In the genomic region with DNA sequence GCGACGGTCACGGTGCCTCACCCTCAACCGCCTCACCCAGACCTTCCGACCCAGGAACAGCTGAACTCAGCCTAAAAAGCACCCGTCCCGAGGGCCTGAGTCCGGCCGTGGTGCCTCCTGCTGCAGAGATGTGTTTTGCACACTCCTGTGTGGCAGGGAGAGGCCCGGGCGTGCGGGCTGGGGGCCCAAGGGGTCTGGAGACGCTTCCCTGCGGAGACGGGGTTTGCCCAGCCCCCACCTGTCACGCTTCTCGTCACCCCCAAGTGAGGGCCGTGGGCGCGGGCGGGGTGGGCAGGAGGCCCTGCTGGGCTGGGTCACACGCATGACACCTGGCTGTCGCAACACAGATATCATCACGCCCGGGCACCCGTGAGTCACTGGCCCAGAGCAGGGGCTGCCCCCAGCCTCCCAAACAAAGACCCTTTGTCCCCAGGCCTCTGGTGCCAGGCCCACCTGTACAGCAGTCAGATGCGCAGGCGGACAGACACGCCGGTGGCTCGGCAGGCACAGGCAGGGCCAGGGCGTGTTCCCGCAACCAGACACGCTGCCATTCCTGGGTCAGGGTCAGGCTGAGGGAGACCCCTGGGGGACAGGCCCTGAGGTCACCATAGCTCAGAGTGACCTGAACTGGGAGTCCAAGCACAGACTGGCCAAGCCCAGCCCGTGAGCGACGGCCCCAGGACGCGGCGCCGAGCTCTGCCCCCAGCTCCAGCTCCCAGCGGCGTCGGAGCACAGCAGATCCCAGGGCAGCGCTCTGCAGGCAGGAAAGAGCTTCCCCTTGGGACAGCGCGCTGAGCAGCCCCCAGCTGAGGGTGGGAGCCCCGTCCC, we compare ENCODE assay signal across 1 cellular context.
TF ChIP-seq lines count a peak whose summit lies in the region.

No MANE protein-coding gene starts in this region.

TF ChIP-seq in HepG2, 621 proteins besides CTCF, POLR2A, EP300 and RAD21 (continued from another document and continues in another):
- TF ChIP-seq ZNF281 (CRISPR knock-in tag; IDR thresholded peaks at IDR 0.05; ENCODE audit: borderline replicate concordance) (peak; percentile 58), ZFP37 (CRISPR knock-in tag; IDR thresholded peaks at IDR 0.05; ENCODE audit: borderline replicate concordance) (0 out of 2 replicates have a peak, but pooled peaks have one; percentile 32), CEBPB (IDR thresholded peaks at IDR 0.05; ENCODE audit: borderline replicate concordance, low read depth, low read length) (peak; percentile 84), SMAD1 (CRISPR knock-in tag; IDR thresholded peaks at IDR 0.05; ENCODE audit: borderline replicate concordance, low read depth) (peak; percentile 14; the same call in 1 of the 2 replicates), EED (CRISPR knock-in tag; IDR thresholded peaks at IDR 0.05) (peak; percentile 38; the same call in 1 of the 2 replicates), ZNF225 (CRISPR knock-in tag; IDR thresholded peaks at IDR 0.05) (no peak), MTF2 (CRISPR knock-in tag; IDR thresholded peaks at IDR 0.05; ENCODE audit: borderline replicate concordance) (peak; percentile 94), ATF7-NPFF (CRISPR knock-in tag; IDR thresholded peaks at IDR 0.05; ENCODE audit: low read depth) (peak; percentile 35; the same call in 1 of the 2 replicates), LCORL (IDR thresholded peaks at IDR 0.05) (no peak), LCORL (CRISPR knock-in tag; IDR thresholded peaks at IDR 0.05) (peak; percentile 98), HOXA3 (CRISPR knock-in tag; IDR thresholded peaks at IDR 0.05) (peak; percentile 75), POLR2AphosphoS2 (IDR thresholded peaks at IDR 0.05; ENCODE audit: low read depth, low read length) (no peak), AKAP8 (CRISPR knock-in tag; IDR thresholded peaks at IDR 0.05) (peak; percentile 98), STAG1 (CRISPR knock-in tag; IDR thresholded peaks at IDR 0.05) (no peak), ZFP90 (CRISPR knock-in tag; IDR thresholded peaks at IDR 0.05; ENCODE audit: borderline replicate concordance) (peak; percentile 66; the same call in 1 of the 2 replicates), ZNF740 (CRISPR knock-in tag; IDR thresholded peaks at IDR 0.05) (no peak), ZC3H13 (CRISPR knock-in tag; IDR thresholded peaks at IDR 0.05) (peak; percentile 86; the same call in 1 of the 2 replicates), PRPF4 (IDR thresholded peaks at IDR 0.05; ENCODE audit: low read depth, low read length, poor library complexity, severe bottlenecking) (no peak), POLR2G (IDR thresholded peaks at IDR 0.05; ENCODE audit: low read depth, low read length) (peak; percentile 85), NKX3-1 (CRISPR knock-in tag; IDR thresholded peaks at IDR 0.05) (no peak), SNAPC5 (CRISPR knock-in tag; IDR thresholded peaks at IDR 0.05; ENCODE audit: borderline replicate concordance) (no peak), ISL2 (CRISPR knock-in tag; IDR thresholded peaks at IDR 0.05) (0 out of 2 replicates have a peak, but pooled peaks have one; percentile 23), ZBTB7A (CRISPR knock-in tag; IDR thresholded peaks at IDR 0.05) (peak; percentile 98), EEA1 (CRISPR knock-in tag; IDR thresholded peaks at IDR 0.05; ENCODE audit: borderline replicate concordance) (0 out of 2 replicates have a peak, but pooled peaks have one; percentile 80), SP5 (CRISPR knock-in tag; IDR thresholded peaks at IDR 0.05; ENCODE audit: borderline replicate concordance, low read depth) (peak; percentile 50), SIN3A (IDR thresholded peaks at IDR 0.05; ENCODE audit: borderline replicate concordance, low read depth, low read length) (peak; percentile 62; the same call in 1 of the 2 replicates), SMAD9 (CRISPR knock-in tag; IDR thresholded peaks at IDR 0.05) (no peak), MXD4 (CRISPR knock-in tag; IDR thresholded peaks at IDR 0.05) (peak; percentile 70; the same call in 1 of the 2 replicates), MYC (CRISPR knock-in tag; IDR thresholded peaks at IDR 0.05; ENCODE audit: borderline replicate concordance) (peak; percentile 75; the same call in 1 of the 2 replicates), NPAS2 (CRISPR knock-in tag; IDR thresholded peaks at IDR 0.05; ENCODE audit: borderline replicate concordance) (no peak), ZNF460 (CRISPR knock-in tag; IDR thresholded peaks at IDR 0.05; ENCODE audit: borderline replicate concordance) (no peak; the same call in 1 of the 2 replicates), KLF6 (CRISPR knock-in tag; IDR thresholded peaks at IDR 0.05) (peak; percentile 55; the same call in 1 of the 2 replicates), FOXC1 (CRISPR knock-in tag; IDR thresholded peaks at IDR 0.05; ENCODE audit: borderline replicate concordance) (peak; percentile 34), KAT8 (CRISPR knock-in tag; IDR thresholded peaks at IDR 0.05) (peak; percentile 33; the same call in 1 of the 2 replicates), ZFP36L2 (CRISPR knock-in tag; IDR thresholded peaks at IDR 0.05) (no peak), ZNF780A (CRISPR knock-in tag; IDR thresholded peaks at IDR 0.05) (no peak), FLYWCH1 (CRISPR knock-in tag; IDR thresholded peaks at IDR 0.05) (no peak), RBM39 (IDR thresholded peaks at IDR 0.05; ENCODE audit: low read depth, low read length, poor library complexity, severe bottlenecking) (peak; percentile 16), U2AF1 (optimal IDR thresholded peaks at IDR 0.05; ENCODE audit: low read depth, low read length) (peak; percentile 66), DMAP1 (CRISPR knock-in tag; IDR thresholded peaks at IDR 0.05) (peak; percentile 47; the same call in 1 of the 2 replicates), CREB1 (IDR thresholded peaks at IDR 0.05) (peak; percentile 66; the same call in 1 of the 2 replicates), CREB1 (CRISPR knock-in tag; IDR thresholded peaks at IDR 0.05) (0 out of 2 replicates have a peak, but pooled peaks have one; percentile 11), NFKBIZ (CRISPR knock-in tag; IDR thresholded peaks at IDR 0.05) (peak; percentile 59; the same call in 1 of the 2 replicates), KLF11 (CRISPR knock-in tag; IDR thresholded peaks at IDR 0.05) (peak; percentile 37; the same call in 1 of the 2 replicates), YEATS2 (CRISPR knock-in tag; IDR thresholded peaks at IDR 0.05; ENCODE audit: borderline replicate concordance) (peak; percentile 62; the same call in 1 of the 2 replicates), MIER3 (CRISPR knock-in tag; IDR thresholded peaks at IDR 0.05; ENCODE audit: borderline replicate concordance) (peak; percentile 66; the same call in 1 of the 2 replicates), PLRG1 (conservative IDR thresholded peaks at IDR 0.05) (no peak), TFE3 (CRISPR knock-in tag; IDR thresholded peaks at IDR 0.05) (peak; percentile 69), BRD4 (CRISPR knock-in tag; IDR thresholded peaks at IDR 0.05) (peak; percentile 75; the same call in 1 of the 2 replicates)
- TF ChIP-seq, protein P1, sequence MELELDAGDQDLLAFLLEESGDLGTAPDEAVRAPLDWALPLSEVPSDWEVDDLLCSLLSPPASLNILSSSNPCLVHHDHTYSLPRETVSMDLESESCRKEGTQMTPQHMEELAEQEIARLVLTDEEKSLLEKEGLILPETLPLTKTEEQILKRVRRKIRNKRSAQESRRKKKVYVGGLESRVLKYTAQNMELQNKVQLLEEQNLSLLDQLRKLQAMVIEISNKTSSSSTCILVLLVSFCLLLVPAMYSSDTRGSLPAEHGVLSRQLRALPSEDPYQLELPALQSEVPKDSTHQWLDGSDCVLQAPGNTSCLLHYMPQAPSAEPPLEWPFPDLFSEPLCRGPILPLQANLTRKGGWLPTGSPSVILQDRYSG (CRISPR knock-in tag; IDR thresholded peaks at IDR 0.05) = 0 out of 2 replicates have a peak, but pooled peaks have one; percentile 53
- TF ChIP-seq, protein P2, sequence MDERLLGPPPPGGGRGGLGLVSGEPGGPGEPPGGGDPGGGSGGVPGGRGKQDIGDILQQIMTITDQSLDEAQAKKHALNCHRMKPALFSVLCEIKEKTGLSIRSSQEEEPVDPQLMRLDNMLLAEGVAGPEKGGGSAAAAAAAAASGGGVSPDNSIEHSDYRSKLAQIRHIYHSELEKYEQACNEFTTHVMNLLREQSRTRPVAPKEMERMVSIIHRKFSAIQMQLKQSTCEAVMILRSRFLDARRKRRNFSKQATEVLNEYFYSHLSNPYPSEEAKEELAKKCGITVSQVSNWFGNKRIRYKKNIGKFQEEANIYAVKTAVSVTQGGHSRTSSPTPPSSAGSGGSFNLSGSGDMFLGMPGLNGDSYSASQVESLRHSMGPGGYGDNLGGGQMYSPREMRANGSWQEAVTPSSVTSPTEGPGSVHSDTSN (CRISPR knock-in tag; IDR thresholded peaks at IDR 0.05) = no peak
- TF ChIP-seq, protein P3, sequence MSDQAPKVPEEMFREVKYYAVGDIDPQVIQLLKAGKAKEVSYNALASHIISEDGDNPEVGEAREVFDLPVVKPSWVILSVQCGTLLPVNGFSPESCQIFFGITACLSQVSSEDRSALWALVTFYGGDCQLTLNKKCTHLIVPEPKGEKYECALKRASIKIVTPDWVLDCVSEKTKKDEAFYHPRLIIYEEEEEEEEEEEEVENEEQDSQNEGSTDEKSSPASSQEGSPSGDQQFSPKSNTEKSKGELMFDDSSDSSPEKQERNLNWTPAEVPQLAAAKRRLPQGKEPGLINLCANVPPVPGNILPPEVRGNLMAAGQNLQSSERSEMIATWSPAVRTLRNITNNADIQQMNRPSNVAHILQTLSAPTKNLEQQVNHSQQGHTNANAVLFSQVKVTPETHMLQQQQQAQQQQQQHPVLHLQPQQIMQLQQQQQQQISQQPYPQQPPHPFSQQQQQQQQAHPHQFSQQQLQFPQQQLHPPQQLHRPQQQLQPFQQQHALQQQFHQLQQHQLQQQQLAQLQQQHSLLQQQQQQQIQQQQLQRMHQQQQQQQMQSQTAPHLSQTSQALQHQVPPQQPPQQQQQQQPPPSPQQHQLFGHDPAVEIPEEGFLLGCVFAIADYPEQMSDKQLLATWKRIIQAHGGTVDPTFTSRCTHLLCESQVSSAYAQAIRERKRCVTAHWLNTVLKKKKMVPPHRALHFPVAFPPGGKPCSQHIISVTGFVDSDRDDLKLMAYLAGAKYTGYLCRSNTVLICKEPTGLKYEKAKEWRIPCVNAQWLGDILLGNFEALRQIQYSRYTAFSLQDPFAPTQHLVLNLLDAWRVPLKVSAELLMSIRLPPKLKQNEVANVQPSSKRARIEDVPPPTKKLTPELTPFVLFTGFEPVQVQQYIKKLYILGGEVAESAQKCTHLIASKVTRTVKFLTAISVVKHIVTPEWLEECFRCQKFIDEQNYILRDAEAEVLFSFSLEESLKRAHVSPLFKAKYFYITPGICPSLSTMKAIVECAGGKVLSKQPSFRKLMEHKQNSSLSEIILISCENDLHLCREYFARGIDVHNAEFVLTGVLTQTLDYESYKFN (CRISPR knock-in tag; conservative IDR thresholded peaks at IDR 0.05) = peak; percentile 68
- TF ChIP-seq, protein P4, sequence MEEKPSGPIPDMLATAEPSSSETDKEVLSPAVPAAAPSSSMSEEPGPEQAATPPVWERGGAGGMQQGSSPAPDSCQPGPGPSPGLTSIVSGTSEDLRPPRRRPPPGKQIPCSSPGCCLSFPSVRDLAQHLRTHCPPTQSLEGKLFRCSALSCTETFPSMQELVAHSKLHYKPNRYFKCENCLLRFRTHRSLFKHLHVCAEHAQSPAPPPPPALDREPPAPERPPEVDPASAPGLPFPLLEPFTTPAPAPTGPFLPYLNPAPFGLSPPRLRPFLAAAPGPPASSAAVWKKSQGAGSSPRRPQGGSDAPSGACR (CRISPR knock-in tag; IDR thresholded peaks at IDR 0.05) = peak; percentile 98
- TF ChIP-seq, protein P5, sequence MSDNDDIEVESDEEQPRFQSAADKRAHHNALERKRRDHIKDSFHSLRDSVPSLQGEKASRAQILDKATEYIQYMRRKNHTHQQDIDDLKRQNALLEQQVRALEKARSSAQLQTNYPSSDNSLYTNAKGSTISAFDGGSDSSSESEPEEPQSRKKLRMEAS (IDR thresholded peaks at IDR 0.05) = no peak
- TF ChIP-seq, protein P6, sequence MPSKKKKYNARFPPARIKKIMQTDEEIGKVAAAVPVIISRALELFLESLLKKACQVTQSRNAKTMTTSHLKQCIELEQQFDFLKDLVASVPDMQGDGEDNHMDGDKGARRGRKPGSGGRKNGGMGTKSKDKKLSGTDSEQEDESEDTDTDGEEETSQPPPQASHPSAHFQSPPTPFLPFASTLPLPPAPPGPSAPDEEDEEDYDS (CRISPR knock-in tag; IDR thresholded peaks at IDR 0.05) = peak; percentile 60; the same call in 1 of the 2 replicates
